In genomic region chr6:2841264-2842138, GRCh38 we compare ENCODE assay signal across 1 cellular context.
TF ChIP-seq lines count a peak whose summit lies in the region.

Gene SERPINB1 (minus strand): TSS chr6:2841863. CDS start chr6:2840586, 1,277 bp downstream.

TF ChIP-seq in K562, 482 proteins besides CTCF, POLR2A, EP300 and RAD21 (continued from another document and continues in another):
- TF ChIP-seq E2F8 (IDR thresholded peaks at IDR 0.05; ENCODE audit: low read depth, partially characterized antibody): no peak
- TF ChIP-seq MCM3 (IDR thresholded peaks at IDR 0.05): no peak
- peak; percentile 96 for TF ChIP-seq TBP (optimal IDR thresholded peaks at IDR 0.05; ENCODE audit: low read depth, low read length)
- TF ChIP-seq VEZF1 (CRISPR knock-in tag; IDR thresholded peaks at IDR 0.05): peak; percentile 96
- TF ChIP-seq KAT2B (IDR thresholded peaks at IDR 0.05; ENCODE audit: low read depth, low read length): no peak
- TF ChIP-seq GTF2A2 (tag; IDR thresholded peaks at IDR 0.05): peak; percentile 75
- peak in 1 of 2 experiments; percentile 80; a peak in 1 of 4 replicates for TF ChIP-seq TBL1XR1 (IDR thresholded peaks at IDR 0.05; ENCODE audit: low read length in 2 of 2)
- peak; percentile 76; the same call in 1 of the 2 replicates for TF ChIP-seq TCF7 (IDR thresholded peaks at IDR 0.05; ENCODE audit: borderline replicate concordance)
- peak; percentile 85 for TF ChIP-seq NCOA1 (IDR thresholded peaks at IDR 0.05; ENCODE audit: low read depth)
- TF ChIP-seq ARID3B (CRISPR knock-in tag; IDR thresholded peaks at IDR 0.05; ENCODE audit: borderline replicate concordance): no peak
- TF ChIP-seq ZNF445 (CRISPR knock-in tag; IDR thresholded peaks at IDR 0.05; ENCODE audit: low read depth): no peak
- peak; percentile 24; the same call in 1 of the 2 replicates for TF ChIP-seq ZFP91 (CRISPR knock-in tag; IDR thresholded peaks at IDR 0.05)
- TF ChIP-seq MTF1 (CRISPR knock-in tag; IDR thresholded peaks at IDR 0.05; ENCODE audit: borderline replicate concordance): no peak
- no peak for TF ChIP-seq ID3 (CRISPR knock-in tag; IDR thresholded peaks at IDR 0.05)
- no peak for TF ChIP-seq ID3 (tag; IDR thresholded peaks at IDR 0.05)
- no peak for TF ChIP-seq RREB1 (CRISPR knock-in tag; IDR thresholded peaks at IDR 0.05)
- no peak for TF ChIP-seq ZNF121 (CRISPR knock-in tag; conservative IDR thresholded peaks at IDR 0.05)
- peak; percentile 40; the same call in 1 of the 2 replicates for TF ChIP-seq CREB1 (IDR thresholded peaks at IDR 0.05)
- peak; percentile 76 for TF ChIP-seq CREB1 (CRISPR knock-in tag; IDR thresholded peaks at IDR 0.05)
- no peak for TF ChIP-seq SP2 (IDR thresholded peaks at IDR 0.05; ENCODE audit: extremely low read depth, low read depth, low read length, poor library complexity, severe bottlenecking)
- TF ChIP-seq ELF2 (CRISPR knock-in tag; IDR thresholded peaks at IDR 0.05): peak; percentile 86
- TF ChIP-seq NUFIP1 (IDR thresholded peaks at IDR 0.05; ENCODE audit: partially characterized antibody): no peak
- TF ChIP-seq ESRRB (CRISPR knock-in tag; IDR thresholded peaks at IDR 0.05; ENCODE audit: borderline replicate concordance): no peak
- no peak for TF ChIP-seq PREB (CRISPR knock-in tag; IDR thresholded peaks at IDR 0.05)
- no peak for TF ChIP-seq CBX5 (IDR thresholded peaks at IDR 0.05; ENCODE audit: borderline replicate concordance, low read depth)
- no peak for TF ChIP-seq PURB (CRISPR knock-in tag; IDR thresholded peaks at IDR 0.05; ENCODE audit: low read depth)
- TF ChIP-seq GABPA (tag; conservative IDR thresholded peaks at IDR 0.05; ENCODE audit: low read depth): peak; percentile 94
- peak; percentile 39; the same call in 1 of the 2 replicates for TF ChIP-seq NR2C1 (IDR thresholded peaks at IDR 0.05)
- TF ChIP-seq NR2C1 (tag; IDR thresholded peaks at IDR 0.05): peak; percentile 80; the same call in 1 of the 2 replicates
- no peak for TF ChIP-seq ZNF41 (CRISPR knock-in tag; conservative IDR thresholded peaks at IDR 0.05)
- peak; percentile 31 to 71; a peak in 3 of 4 replicates for TF ChIP-seq ZMIZ1 (IDR thresholded peaks at IDR 0.05; ENCODE audit: low read depth in 2 of 2, low read length in 2 of 2)
- TF ChIP-seq BRD9 (IDR thresholded peaks at IDR 0.05; ENCODE audit: low read depth, partially characterized antibody): no peak
- no peak for TF ChIP-seq LARP7 (IDR thresholded peaks at IDR 0.05)
- peak; percentile 85; the same call in 1 of the 2 replicates for TF ChIP-seq SPI1 (IDR thresholded peaks at IDR 0.05; ENCODE audit: borderline replicate concordance, low read depth, low read length)
- no peak for TF ChIP-seq ARHGAP35 (IDR thresholded peaks at IDR 0.05; ENCODE audit: partially characterized antibody)
- TF ChIP-seq KDM2B (CRISPR knock-in tag; IDR thresholded peaks at IDR 0.05): no peak
- no peak for TF ChIP-seq RBM39 (optimal IDR thresholded peaks at IDR 0.05; ENCODE audit: low read depth, low read length)
- TF ChIP-seq ZBTB8A (IDR thresholded peaks at IDR 0.05; ENCODE audit: partially characterized antibody): no peak
- TF ChIP-seq SMAD2 (IDR thresholded peaks at IDR 0.05; ENCODE audit: low read depth, low read length): no peak
- no peak for TF ChIP-seq TRIM25 (IDR thresholded peaks at IDR 0.05; ENCODE audit: borderline replicate concordance)
